In the genomic region with DNA sequence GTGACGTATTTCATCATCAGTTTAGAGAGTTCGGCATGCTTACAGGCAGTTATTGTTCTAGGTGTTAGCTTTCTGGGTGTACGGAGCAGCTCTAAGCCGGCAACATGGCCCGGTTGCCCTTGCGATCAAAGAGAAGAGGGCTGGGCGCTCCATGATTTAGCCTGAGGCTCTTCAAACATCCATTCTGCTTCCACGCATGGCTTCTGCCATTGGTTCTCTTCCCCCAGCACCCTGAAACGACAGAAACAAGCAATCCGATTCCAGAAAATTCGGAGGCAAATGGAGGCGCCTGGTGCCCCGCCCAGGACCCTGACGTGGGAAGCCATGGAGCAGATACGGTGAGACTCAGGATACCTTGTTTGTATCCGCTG, we compare ENCODE assay signal across 1 cellular context.
TF ChIP-seq lines count a peak whose summit lies in the region.

No MANE protein-coding gene starts in this region.

TF ChIP-seq in GM12878, 131 proteins besides CTCF, POLR2A, EP300 and RAD21:
- TF ChIP-seq REST (IDR thresholded peaks at IDR 0.05; ENCODE audit: low read depth, low read length) (no peak), MTA3 (IDR thresholded peaks at IDR 0.05; ENCODE audit: borderline replicate concordance, low read length) (0 out of 2 replicates have a peak, but pooled peaks have one; percentile 15), CREM (IDR thresholded peaks at IDR 0.05; ENCODE audit: low read depth) (0 out of 2 replicates have a peak, but pooled peaks have one; percentile 3), CHD4 (IDR thresholded peaks at IDR 0.05) (no peak), SPI1 (IDR thresholded peaks at IDR 0.05; ENCODE audit: borderline replicate concordance, insufficient read depth, low read depth, low read length) (no peak), YY1 (IDR thresholded peaks at IDR 0.05; ENCODE audit: low read depth, low read length) (peak; percentile 49; the same call in 1 of the 2 replicates), ZSCAN29 (IDR thresholded peaks at IDR 0.05) (peak; percentile 80; the same call in 1 of the 2 replicates)
